Comparison of ENCODE assay signal across 22 cellular contexts in the genomic region with DNA sequence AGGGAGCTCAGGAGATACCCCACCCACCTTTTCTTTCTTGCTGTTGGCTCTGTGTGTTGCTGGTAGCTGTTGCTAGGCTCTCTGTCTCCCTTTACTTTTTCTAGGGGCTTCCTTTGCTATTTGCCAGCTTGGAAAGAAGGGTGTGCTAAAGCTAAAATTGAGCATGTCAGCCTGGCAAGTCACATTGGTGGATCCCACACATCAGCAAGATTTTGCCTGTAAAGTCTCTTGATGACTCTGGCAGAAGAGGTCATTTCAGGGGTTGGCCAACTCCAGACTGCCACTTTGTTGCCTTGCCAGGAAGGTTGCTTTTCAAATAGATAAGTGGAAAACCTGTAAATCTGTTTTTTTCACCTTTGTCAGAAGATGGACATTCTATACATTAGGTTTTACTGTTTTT.
"Had no signal": no experiment of that assay in that cellular context is flagged by ENCODE, and none has a peak within 500 bp of the region (broad histone marks: within the 10 kb centered on the region; RNA-seq: fewer than 3 reads in every experiment).

No MANE protein-coding gene starts in this region.

- ATAC-seq: activated CD8-positive, alpha-beta T cell treated with anti-CD3 and anti-CD28 coated beads for 36 hours; activated T-helper 17 cell treated with anti-CD3 and anti-CD28 coated beads, Interleukin-2, amount 50 U/mL, for 72 hours; stimulated activated naive CD8-positive, alpha-beta T cell treated with anti-CD3 and anti-CD28 coated beads, Interleukin-15, amount 100 ng/mL, for 72 hours had no signal

- H3K27ac ChIP-seq: brain microvascular endothelial cell, hepatocyte, right atrium auricular region, skin epidermis, thoracic aorta, upper lobe of right lung had no signal

- H3K4me3 ChIP-seq: hepatocyte, lung, right atrium auricular region, skin epidermis, thoracic aorta, upper lobe of right lung had no signal

- DNase-seq: activated CD4-positive, alpha-beta T cell treated with anti-CD3 and anti-CD28 coated beads, Interleukin-2, amount 10 ng/mL, durations not matched to agents 24 days and 14 days; activated CD4-positive, CD25-positive, alpha-beta regulatory T cell; activated CD8-positive, alpha-beta T cell treated with anti-CD3 and anti-CD28 coated beads for 36 hours; activated naive CD4-positive, alpha-beta T cell treated with Interleukin-2 at 50 U/mL for 16 hours; activated naive CD8-positive, alpha-beta T cell treated with anti-CD3 and anti-CD28 coated beads, Interleukin-2, amount 10 ng/mL, durations not matched to agents 7 days and 5 days; activated T-cell treated with anti-CD3 and anti-CD28 coated beads, Interleukin-2, amount 50 U/mL, for 1 hour; brain microvascular endothelial cell; cortex of kidney; effector memory CD4-positive, alpha-beta T cell; left cardiac atrium; stimulated activated CD4-positive, alpha-beta T cell treated with anti-CD3 and anti-CD28 coated beads, Interleukin-15, amount 100 ng/mL, for 24 hours; stimulated activated CD4-positive, alpha-beta T cell treated with anti-CD3 and anti-CD28 coated beads, Interleukin-2, amount 100 ng/mL, for 48 hours; stimulated activated naive CD8-positive, alpha-beta T cell treated with anti-CD3 and anti-CD28 coated beads, Interleukin-15, amount 100 ng/mL, for 72 hours; T1000; upper lobe of right lung had no signal

- H3K4me3 Mint-ChIP-seq: activated CD4-positive, alpha-beta T cell treated with anti-CD3 and anti-CD28 coated beads, Interleukin-2, amount 10 ng/mL, durations not matched to agents 24 days and 14 days; activated CD8-positive, alpha-beta T cell treated with anti-CD3 and anti-CD28 coated beads for 36 hours; activated naive CD8-positive, alpha-beta T cell treated with anti-CD3 and anti-CD28 coated beads, Interleukin-2, amount 10 ng/mL, durations not matched to agents 7 days and 5 days; activated T-helper 17 cell treated with anti-CD3 and anti-CD28 coated beads, Interleukin-2, amount 50 U/mL, for 72 hours; central memory CD8-positive, alpha-beta T cell; stimulated activated naive CD8-positive, alpha-beta T cell treated with anti-CD3 and anti-CD28 coated beads, Interleukin-15, amount 100 ng/mL, for 72 hours had no signal

- H3K36me3 ChIP-seq: right atrium auricular region, thoracic aorta, upper lobe of right lung had no signal

- H3K27me3 ChIP-seq: brain microvascular endothelial cell, hepatocyte, right atrium auricular region, upper lobe of right lung had no signal

- H3K27me3 Mint-ChIP-seq: activated CD4-positive, alpha-beta T cell treated with anti-CD3 and anti-CD28 coated beads, Interleukin-2, amount 10 ng/mL, durations not matched to agents 24 days and 14 days; activated CD8-positive, alpha-beta T cell treated with anti-CD3 and anti-CD28 coated beads for 36 hours; activated naive CD8-positive, alpha-beta T cell treated with anti-CD3 and anti-CD28 coated beads, Interleukin-2, amount 10 ng/mL, durations not matched to agents 7 days and 5 days; activated T-helper 17 cell treated with anti-CD3 and anti-CD28 coated beads, Interleukin-2, amount 50 U/mL, for 72 hours; central memory CD8-positive, alpha-beta T cell; stimulated activated naive CD8-positive, alpha-beta T cell treated with anti-CD3 and anti-CD28 coated beads, Interleukin-15, amount 100 ng/mL, for 72 hours had no signal

- H3K9me3 Mint-ChIP-seq: activated CD4-positive, alpha-beta T cell treated with anti-CD3 and anti-CD28 coated beads, Interleukin-2, amount 10 ng/mL, durations not matched to agents 24 days and 14 days; activated naive CD8-positive, alpha-beta T cell treated with anti-CD3 and anti-CD28 coated beads, Interleukin-2, amount 10 ng/mL, durations not matched to agents 7 days and 5 days; activated T-helper 17 cell treated with anti-CD3 and anti-CD28 coated beads, Interleukin-2, amount 50 U/mL, for 72 hours; central memory CD8-positive, alpha-beta T cell; stimulated activated naive CD8-positive, alpha-beta T cell treated with anti-CD3 and anti-CD28 coated beads, Interleukin-15, amount 100 ng/mL, for 72 hours had no signal

- H3K9me3 ChIP-seq: right atrium auricular region, thoracic aorta, upper lobe of right lung had no signal

- H2AFZ ChIP-seq: hepatocyte had no signal

- H3K27ac Mint-ChIP-seq: activated CD4-positive, alpha-beta T cell treated with anti-CD3 and anti-CD28 coated beads, Interleukin-2, amount 10 ng/mL, durations not matched to agents 24 days and 14 days; activated CD8-positive, alpha-beta T cell treated with anti-CD3 and anti-CD28 coated beads for 36 hours; activated naive CD8-positive, alpha-beta T cell treated with anti-CD3 and anti-CD28 coated beads, Interleukin-2, amount 10 ng/mL, durations not matched to agents 7 days and 5 days; activated T-helper 17 cell treated with anti-CD3 and anti-CD28 coated beads, Interleukin-2, amount 50 U/mL, for 72 hours; stimulated activated naive CD8-positive, alpha-beta T cell treated with anti-CD3 and anti-CD28 coated beads, Interleukin-15, amount 100 ng/mL, for 72 hours had no signal
